In genomic region chr12:2004113-2004929, GRCh38 we compare ENCODE assay signal across 1 cellular context.
TF ChIP-seq lines count a peak whose summit lies in the region.

Gene DCP1B (minus strand): TSS chr12:2004457. CDS start chr12:2004431, 26 bp downstream.

TF ChIP-seq in A549, 52 proteins besides CTCF, POLR2A, EP300 and RAD21 (continued from another document):
- TF ChIP-seq HEYL (CRISPR knock-in tag; IDR thresholded peaks at IDR 0.05): no peak
- no peak for TF ChIP-seq PBX3 (IDR thresholded peaks at IDR 0.05)
- peak; percentile 86 for TF ChIP-seq PHF8 (IDR thresholded peaks at IDR 0.05; ENCODE audit: borderline replicate concordance, low read depth)
- TF ChIP-seq GATA3 (IDR thresholded peaks at IDR 0.05; ENCODE audit: borderline replicate concordance): no peak
- TF ChIP-seq KDM5A (IDR thresholded peaks at IDR 0.05): peak; percentile 79
- no peak for TF ChIP-seq CBX2 (IDR thresholded peaks at IDR 0.05; ENCODE audit: borderline replicate concordance, low read depth)
- peak; percentile 53; the same call in 1 of the 2 replicates for TF ChIP-seq TFCP2L1 (CRISPR knock-in tag; IDR thresholded peaks at IDR 0.05)
- no peak for TF ChIP-seq NR3C1 (IDR thresholded peaks at IDR 0.05)
- no peak for TF ChIP-seq FOSL2 (IDR thresholded peaks at IDR 0.05)
- TF ChIP-seq FOSL2 (CRISPR knock-in tag; IDR thresholded peaks at IDR 0.05): no peak
- no peak for TF ChIP-seq ATOH8 (CRISPR knock-in tag; IDR thresholded peaks at IDR 0.05; ENCODE audit: low read depth)
- TF ChIP-seq RARB (CRISPR knock-in tag; IDR thresholded peaks at IDR 0.05): no peak
- no peak for TF ChIP-seq FOSB (CRISPR knock-in tag; IDR thresholded peaks at IDR 0.05)
- no peak for TF ChIP-seq NFE2L2 (conservative IDR thresholded peaks at IDR 0.05; ENCODE audit: low read length)
- peak; percentile 89 for TF ChIP-seq MAZ (IDR thresholded peaks at IDR 0.05; ENCODE audit: borderline replicate concordance, low read depth, low read length)
- TF ChIP-seq SREBF2 (IDR thresholded peaks at IDR 0.05): no peak
- TF ChIP-seq MAFK (IDR thresholded peaks at IDR 0.05; ENCODE audit: partially characterized antibody): no peak
- 0 out of 3 replicates have a peak, but pooled peaks have one; percentile 11 for TF ChIP-seq SMC3 (IDR thresholded peaks at IDR 0.05)
- no peak for TF ChIP-seq CHD2 (IDR thresholded peaks at IDR 0.05; ENCODE audit: low read length, partially characterized antibody)
- no peak for TF ChIP-seq ZSCAN20 (CRISPR knock-in tag; IDR thresholded peaks at IDR 0.05)
- no peak for TF ChIP-seq USF2 (IDR thresholded peaks at IDR 0.05)
- TF ChIP-seq ZNF302 (CRISPR knock-in tag; IDR thresholded peaks at IDR 0.05): no peak
- no peak for TF ChIP-seq ZFP36 (IDR thresholded peaks at IDR 0.05; ENCODE audit: borderline replicate concordance, partially characterized antibody)
- peak; percentile 93 for TF ChIP-seq MAX (IDR thresholded peaks at IDR 0.05)
- TF ChIP-seq POLR2AphosphoS2 (conservative IDR thresholded peaks at IDR 0.05; ENCODE audit: low read length): no peak
- TF ChIP-seq HMGXB4 (CRISPR knock-in tag; IDR thresholded peaks at IDR 0.05; ENCODE audit: borderline replicate concordance): peak; percentile 49; the same call in 1 of the 2 replicates
- TF ChIP-seq RNF2 (IDR thresholded peaks at IDR 0.05; ENCODE audit: borderline replicate concordance, low read depth): no peak
- no peak for TF ChIP-seq HES2 (IDR thresholded peaks at IDR 0.05)
- TF ChIP-seq MYC (IDR thresholded peaks at IDR 0.05; ENCODE audit: borderline replicate concordance, low read length): no peak
- no peak for TF ChIP-seq NPAS2 (CRISPR knock-in tag; IDR thresholded peaks at IDR 0.05; ENCODE audit: borderline replicate concordance)
- TF ChIP-seq CBX8 (IDR thresholded peaks at IDR 0.05): no peak
- no peak for TF ChIP-seq ELK1 (IDR thresholded peaks at IDR 0.05; ENCODE audit: low read depth, low read length)
- no peak for TF ChIP-seq HDAC2 (IDR thresholded peaks at IDR 0.05)
- TF ChIP-seq HOXA7 (CRISPR knock-in tag; IDR thresholded peaks at IDR 0.05): no peak
- TF ChIP-seq KDM1A (IDR thresholded peaks at IDR 0.05; ENCODE audit: low read depth): no peak
- TF ChIP-seq JUNB (IDR thresholded peaks at IDR 0.05): no peak
- TF ChIP-seq FOXS1 (CRISPR knock-in tag; IDR thresholded peaks at IDR 0.05): no peak
- TF ChIP-seq RFX5 (IDR thresholded peaks at IDR 0.05): no peak
- TF ChIP-seq HOXB5 (CRISPR knock-in tag; IDR thresholded peaks at IDR 0.05): 0 out of 2 replicates have a peak, but pooled peaks have one; percentile 46
- no peak for TF ChIP-seq ESRRA (IDR thresholded peaks at IDR 0.05; ENCODE audit: borderline replicate concordance, low read length)
